1 cellular context compared by ENCODE assay signal in the genomic region with DNA sequence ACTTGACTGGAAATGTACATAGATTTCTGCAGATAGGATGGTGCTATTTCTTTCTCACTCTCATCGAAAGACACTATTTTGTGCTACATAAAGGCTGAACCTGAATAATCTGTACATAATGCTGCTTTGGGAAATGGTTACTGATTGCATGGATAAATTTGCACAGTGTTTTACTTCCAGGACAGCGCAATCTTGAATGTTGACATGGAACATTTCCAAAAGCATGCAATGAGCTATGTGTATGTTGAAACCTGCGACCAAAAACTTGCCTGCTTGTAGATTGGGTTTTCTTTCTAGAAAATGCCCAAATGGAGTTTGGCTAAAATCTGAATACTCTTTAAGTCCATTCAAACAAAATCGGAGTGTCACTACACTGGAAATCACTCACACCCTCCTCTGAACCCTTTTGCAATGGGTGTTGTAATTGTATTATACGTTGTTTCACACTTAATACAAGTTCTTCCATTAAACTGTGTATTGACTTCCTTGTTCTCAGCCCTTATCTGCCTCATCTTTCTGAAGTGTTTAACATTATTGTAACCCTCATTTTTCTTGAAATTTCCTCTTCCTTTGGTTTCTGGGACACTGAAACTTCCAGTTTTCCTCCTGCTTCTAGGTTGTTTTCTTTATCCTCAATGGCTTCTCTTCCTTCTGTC.
TF ChIP-seq lines count a peak whose summit lies in the region.

No MANE protein-coding gene starts in this region.

TF ChIP-seq in HCT116, 20 proteins besides CTCF, POLR2A, EP300 and RAD21 (continued from another document):
- no peak for TF ChIP-seq REST (IDR thresholded peaks at IDR 0.05; ENCODE audit: low read depth)
- no peak for TF ChIP-seq EGR1 (IDR thresholded peaks at IDR 0.05; ENCODE audit: low read depth)
- TF ChIP-seq EZH2phosphoT487 (IDR thresholded peaks at IDR 0.05; ENCODE audit: borderline replicate concordance): no peak
- TF ChIP-seq MAX (IDR thresholded peaks at IDR 0.05): no peak
- no peak for TF ChIP-seq JUND (IDR thresholded peaks at IDR 0.05)
- no peak for TF ChIP-seq SRF (IDR thresholded peaks at IDR 0.05; ENCODE audit: low read depth)
- TF ChIP-seq FOSL1 (IDR thresholded peaks at IDR 0.05; ENCODE audit: low read depth): no peak
